ENCODE assay signal across 29 cellular contexts in genomic region chr2:149872041-149872440, GRCh38.
"Had no signal": no experiment of that assay in that cellular context is flagged by ENCODE, and none has a peak within 500 bp of the region (broad histone marks: within the 10 kb centered on the region; RNA-seq: fewer than 3 reads in every experiment).

No MANE protein-coding gene starts in this region.

- H3K4me1 ChIP-seq: esophagus muscularis mucosa, foreskin keratinocyte, gastroesophageal sphincter, heart left ventricle, neural progenitor cell, parathyroid adenoma, right lobe of liver, thyroid gland, vagina had no signal

- ATAC-seq: foreskin keratinocyte; gastroesophageal sphincter; heart left ventricle; left lobe of liver; naive thymus-derived CD4-positive, alpha-beta T cell; right lobe of liver; stimulated activated naive CD8-positive, alpha-beta T cell treated with anti-CD3 and anti-CD28 coated beads, Interleukin-15, amount 100 ng/mL, for 72 hours had no signal

- H3K4me1 Mint-ChIP-seq: naive thymus-derived CD4-positive, alpha-beta T cell; stimulated activated naive CD8-positive, alpha-beta T cell treated with anti-CD3 and anti-CD28 coated beads, Interleukin-15, amount 100 ng/mL, for 72 hours had no signal

- H3K4me2 ChIP-seq: hepatocyte, neural progenitor cell, smooth muscle cell had no signal

- H3K9ac ChIP-seq: neural progenitor cell, parathyroid adenoma had no signal

- H3K27ac ChIP-seq: coronary artery, esophagus muscularis mucosa, foreskin keratinocyte, gastroesophageal sphincter, heart left ventricle, hepatocyte, neural progenitor cell, parathyroid adenoma, right lobe of liver, thyroid gland, vagina had no signal

- H3K4me3 ChIP-seq: coronary artery, esophagus muscularis mucosa, gastroesophageal sphincter, heart left ventricle, hepatocyte, neural progenitor cell, right lobe of liver, smooth muscle cell, thyroid gland, vagina had no signal

- H3K4me3 Mint-ChIP-seq: naive thymus-derived CD4-positive, alpha-beta T cell; nephron; neural progenitor cell; stimulated activated naive CD8-positive, alpha-beta T cell treated with anti-CD3 and anti-CD28 coated beads, Interleukin-15, amount 100 ng/mL, for 72 hours had no signal

- H3K79me2 ChIP-seq: hepatocyte, parathyroid adenoma had no signal

- FAIRE-seq: endothelial cell of umbilical vein, kidney had no signal

- H3K27ac Mint-ChIP-seq: naive thymus-derived CD4-positive, alpha-beta T cell; nephron; neural progenitor cell; progenitor cell of endocrine pancreas had no signal

- H3K27me3 ChIP-seq: esophagus muscularis mucosa, foreskin keratinocyte, gastroesophageal sphincter, heart left ventricle, hepatocyte, neural progenitor cell, right lobe of liver, thyroid gland, vagina had no signal

- H2AFZ ChIP-seq: hepatocyte, neural progenitor cell, parathyroid adenoma had no signal

- DNase-seq: dermis blood vessel endothelial cell; effector memory CD4-positive, alpha-beta T cell; foreskin keratinocyte; heart left ventricle; kidney; mesendoderm; midbrain; naive thymus-derived CD4-positive, alpha-beta T cell; right lobe of liver; stimulated activated CD4-positive, alpha-beta T cell treated with anti-CD3 and anti-CD28 coated beads, Interleukin-12 subunit alpha, Interleukin-12 subunit beta, amount 100 ng/mL, for 4 hours; stimulated activated CD4-positive, alpha-beta T cell treated with anti-CD3 and anti-CD28 coated beads, Interleukin-1b, Interleukin-23, amount 100 ng/mL, for 48 hours; stimulated activated CD4-positive, alpha-beta T cell treated with anti-CD3 and anti-CD28 coated beads, Interleukin-4, amount 100 ng/mL, for 1 hour; stimulated activated CD8-positive, alpha-beta memory T cell treated with anti-CD3 and anti-CD28 coated beads, Interleukin-4, amount 100 ng/mL, for 48 hours; stimulated activated naive CD4-positive, alpha-beta T cell; stimulated activated naive CD8-positive, alpha-beta T cell treated with anti-CD3 and anti-CD28 coated beads, Interleukin-15, amount 100 ng/mL, for 72 hours; thyroid gland; trophoblast cell had no signal

- H3K9me3 ChIP-seq: right lobe of liver, thyroid gland, vagina had no signal

- H3K36me3 ChIP-seq: esophagus muscularis mucosa, gastroesophageal sphincter, heart left ventricle, neural progenitor cell, right lobe of liver, thyroid gland, vagina had no signal

- H3K36me3 Mint-ChIP-seq: naive thymus-derived CD4-positive, alpha-beta T cell; neural progenitor cell had no signal

- H3K27me3 Mint-ChIP-seq: naive thymus-derived CD4-positive, alpha-beta T cell; progenitor cell of endocrine pancreas; stimulated activated naive CD8-positive, alpha-beta T cell treated with anti-CD3 and anti-CD28 coated beads, Interleukin-15, amount 100 ng/mL, for 72 hours had no signal
